Comparison of ENCODE assay signal across 27 cellular contexts in genomic region chr1:90204036-90204594, GRCh38.
"Had no signal": no experiment of that assay in that cellular context is flagged by ENCODE, and none has a peak within 500 bp of the region (broad histone marks: within the 10 kb centered on the region; RNA-seq: fewer than 3 reads in every experiment).

No MANE protein-coding gene starts in this region.

- H3K27me3 ChIP-seq: esophagus squamous epithelium, heart left ventricle, neutrophil, ovary, right lobe of liver, tibial nerve had no signal

- ATAC-seq: heart left ventricle; left lobe of liver; natural killer cell treated with Interleukin-12 subunit alpha and Interleukin-12 subunit beta and Interleukin-15 and Interleukin-18, amount 100 ng/mL, for 72 hours; right lobe of liver; stimulated activated effector memory CD8-positive, alpha-beta T cell treated with anti-CD3 and anti-CD28 coated beads, Interleukin-12 subunit alpha, Interleukin-12 subunit beta, amount 100 ng/mL, for 72 hours; stimulated activated naive CD8-positive, alpha-beta T cell treated with anti-CD3 and anti-CD28 coated beads, Interleukin-15, amount 100 ng/mL, for 72 hours; T-cell had no signal

- FAIRE-seq: small intestine, urothelium cell line had no signal

- H3K36me3 ChIP-seq: esophagus squamous epithelium, heart left ventricle, neutrophil, ovary, right lobe of liver, tibial nerve had no signal

- H3K4me1 ChIP-seq: esophagus squamous epithelium, heart left ventricle, right lobe of liver had no signal

- DNase-seq: activated CD4-positive, alpha-beta T cell treated with anti-CD3 and anti-CD28 coated beads for 1 hour; activated CD4-positive, alpha-beta T cell treated with anti-CD3 and anti-CD28 coated beads, Interleukin-2, amount 50 U/mL, for 4 hours; activated CD8-positive, alpha-beta memory T cell treated with anti-CD3 and anti-CD28 coated beads for 24 hours; activated CD8-positive, alpha-beta memory T cell treated with anti-CD3 and anti-CD28 coated beads, Interleukin-2, amount 50 U/mL, for 48 hours; activated naive CD4-positive, alpha-beta T cell treated with anti-CD3 and anti-CD28 coated beads for 36 hours; activated naive CD8-positive, alpha-beta T cell treated with anti-CD3 and anti-CD28 coated beads, Interleukin-2, amount 10 ng/mL, durations not matched to agents 7 days and 5 days; activated T-cell treated with anti-CD3 and anti-CD28 coated beads, Interleukin-2, amount 50 U/mL, for 48 hours; amniotic stem cell; cerebellar nuclear complex; endodermal cell; esophagus squamous epithelium; heart left ventricle; islet precursor cell; ovary; right lobe of liver; small intestine; stimulated activated CD4-positive, alpha-beta T cell treated with anti-CD3 and anti-CD28 coated beads, Interleukin-2, amount 100 ng/mL, for 24 hours; stimulated activated naive CD8-positive, alpha-beta T cell treated with anti-CD3 and anti-CD28 coated beads, Interleukin-15, amount 100 ng/mL, for 72 hours; T-cell had no signal

- H3K27ac ChIP-seq: coronary artery, esophagus squamous epithelium, heart left ventricle, neutrophil, ovary, right lobe of liver, tibial nerve, VCaP had no signal

- H3K9me3 ChIP-seq: esophagus squamous epithelium, heart left ventricle, neutrophil, ovary, right lobe of liver, tibial nerve had no signal

- H3K4me3 ChIP-seq: coronary artery, esophagus squamous epithelium, heart left ventricle, ovary, right lobe of liver, tibial nerve had no signal
